13 cellular contexts compared by ENCODE assay signal in the genomic region with DNA sequence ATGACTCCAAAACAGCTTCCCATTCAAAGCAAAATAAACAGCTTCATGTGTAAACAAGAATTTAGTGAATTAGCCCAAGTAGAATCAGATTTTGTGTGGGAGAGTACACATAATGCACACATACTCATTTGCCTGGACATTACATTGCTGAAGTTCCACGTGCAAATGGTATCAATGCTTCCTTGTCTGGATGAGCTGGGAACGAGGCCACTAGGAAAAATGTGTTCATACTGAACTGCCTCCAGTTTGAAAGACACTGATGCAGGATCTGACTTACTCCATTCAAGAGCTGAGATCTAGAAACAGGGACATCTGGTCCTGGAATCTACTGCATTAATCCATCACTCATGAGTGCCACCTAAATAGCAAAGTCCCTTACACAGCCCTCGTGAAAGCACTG.
"Had no signal": no experiment of that assay in that cellular context is flagged by ENCODE, and none has a peak within 500 bp of the region (broad histone marks: within the 10 kb centered on the region; RNA-seq: fewer than 3 reads in every experiment).

No MANE protein-coding gene starts in this region.

- DNase-seq: activated CD4-positive, alpha-beta T cell treated with anti-CD3 and anti-CD28 coated beads for 48 hours; activated naive CD4-positive, alpha-beta T cell treated with anti-CD3 and anti-CD28 coated beads for 36 hours; central memory CD4-positive, alpha-beta T cell; effector memory CD8-positive, alpha-beta T cell; left lung; mesendoderm; ovary; retina; stimulated activated CD4-positive, alpha-beta T cell treated with anti-CD3 and anti-CD28 coated beads, Interleukin-15, amount 100 ng/mL, for 24 hours; stimulated activated CD4-positive, alpha-beta T cell treated with anti-CD3 and anti-CD28 coated beads, Interleukin-4, amount 100 ng/mL, for 4 hours; stimulated activated naive CD8-positive, alpha-beta T cell treated with anti-CD3 and anti-CD28 coated beads, Interleukin-15, amount 100 ng/mL, for 72 hours; SW 1271 had no signal

- ATAC-seq: effector memory CD8-positive, alpha-beta T cell; left lung; stimulated activated naive CD8-positive, alpha-beta T cell treated with anti-CD3 and anti-CD28 coated beads, Interleukin-15, amount 100 ng/mL, for 72 hours had no signal

- H3K4me3 Mint-ChIP-seq: activated naive CD4-positive, alpha-beta T cell treated with anti-CD3 and anti-CD28 coated beads for 36 hours; effector memory CD8-positive, alpha-beta T cell; stimulated activated naive CD8-positive, alpha-beta T cell treated with anti-CD3 and anti-CD28 coated beads, Interleukin-15, amount 100 ng/mL, for 72 hours had no signal

- H3K27ac ChIP-seq: left lung, ovary, VCaP had no signal

- H3K27me3 ChIP-seq: left lung, ovary had no signal

- H3K9me3 ChIP-seq: left lung, ovary had no signal

- H3K27me3 Mint-ChIP-seq: effector memory CD8-positive, alpha-beta T cell; stimulated activated naive CD8-positive, alpha-beta T cell treated with anti-CD3 and anti-CD28 coated beads, Interleukin-15, amount 100 ng/mL, for 72 hours had no signal

- H3K27ac Mint-ChIP-seq: activated naive CD4-positive, alpha-beta T cell treated with anti-CD3 and anti-CD28 coated beads for 36 hours; effector memory CD8-positive, alpha-beta T cell had no signal

- H3K4me3 ChIP-seq: left lung, ovary had no signal

- H3K36me3 ChIP-seq: left lung, ovary had no signal

- H3K4me1 Mint-ChIP-seq: stimulated activated naive CD8-positive, alpha-beta T cell treated with anti-CD3 and anti-CD28 coated beads, Interleukin-15, amount 100 ng/mL, for 72 hours had no signal

- H3K9me3 Mint-ChIP-seq: activated naive CD4-positive, alpha-beta T cell treated with anti-CD3 and anti-CD28 coated beads for 36 hours; effector memory CD8-positive, alpha-beta T cell; stimulated activated naive CD8-positive, alpha-beta T cell treated with anti-CD3 and anti-CD28 coated beads, Interleukin-15, amount 100 ng/mL, for 72 hours had no signal
